ENCODE assay signal across 24 cellular contexts in genomic region chr2:236395067-236395466, GRCh38.
"Had no signal": no experiment of that assay in that cellular context is flagged by ENCODE, and none has a peak within 500 bp of the region (broad histone marks: within the 10 kb centered on the region; RNA-seq: fewer than 3 reads in every experiment).

No MANE protein-coding gene starts in this region.

- DNase-seq: cortex of kidney; effector memory CD8-positive, alpha-beta T cell; erythroblast; esophagus squamous epithelium; foreskin melanocyte; glutamatergic neuron; heart right ventricle; hippocampal formation; kidney glomerular epithelial cell; left colon; left ventricle myocardium superior; lower lobe of right lung; natural killer cell; occipital lobe; pancreas; retina; right lobe of liver; small intestine; stimulated activated CD4-positive, alpha-beta T cell treated with anti-CD3 and anti-CD28 coated beads, Interleukin-15, amount 100 ng/mL, for 24 hours; stimulated activated CD4-positive, alpha-beta T cell treated with anti-CD3 and anti-CD28 coated beads, Interleukin-2, amount 100 ng/mL, for 48 hours; stimulated activated naive B cell treated with anti-CD40 and anti-IgM and Interleukin-4, amounts not matched to agents 10 μg/mL and 1 μg/mL and 100 μg/mL, for 72 hours; upper lobe of left lung had no signal

- H3K36me3 Mint-ChIP-seq: memory B cell; natural killer cell; stimulated activated naive B cell treated with anti-CD40 and anti-IgM and Interleukin-4, amounts not matched to agents 10 μg/mL and 1 μg/mL and 100 μg/mL, for 72 hours had no signal

- H3K9me3 Mint-ChIP-seq: effector memory CD8-positive, alpha-beta T cell; memory B cell; natural killer cell; stimulated activated naive B cell treated with anti-CD40 and anti-IgM and Interleukin-4, amounts not matched to agents 10 μg/mL and 1 μg/mL and 100 μg/mL, for 72 hours; stimulated activated naive CD8-positive, alpha-beta T cell treated with anti-CD3 and anti-CD28 coated beads, Interleukin-15, Interleukin-2, amounts not matched to agents 100 ng/mL and 50 ng/mL, for 24 hours had no signal

- H3K4me1 Mint-ChIP-seq: memory B cell; natural killer cell; stimulated activated naive B cell treated with anti-CD40 and anti-IgM and Interleukin-4, amounts not matched to agents 10 μg/mL and 1 μg/mL and 100 μg/mL, for 72 hours had no signal

- H3K27ac Mint-ChIP-seq: effector memory CD8-positive, alpha-beta T cell; memory B cell; natural killer cell; stimulated activated naive B cell treated with anti-CD40 and anti-IgM and Interleukin-4, amounts not matched to agents 10 μg/mL and 1 μg/mL and 100 μg/mL, for 72 hours; stimulated activated naive CD8-positive, alpha-beta T cell treated with anti-CD3 and anti-CD28 coated beads, Interleukin-15, Interleukin-2, amounts not matched to agents 100 ng/mL and 50 ng/mL, for 24 hours had no signal

- H3K4me3 Mint-ChIP-seq: effector memory CD8-positive, alpha-beta T cell; memory B cell; natural killer cell; stimulated activated naive B cell treated with anti-CD40 and anti-IgM and Interleukin-4, amounts not matched to agents 10 μg/mL and 1 μg/mL and 100 μg/mL, for 72 hours; stimulated activated naive CD8-positive, alpha-beta T cell treated with anti-CD3 and anti-CD28 coated beads, Interleukin-15, Interleukin-2, amounts not matched to agents 100 ng/mL and 50 ng/mL, for 24 hours had no signal
